8 cellular contexts compared by ENCODE assay signal in the genomic region with DNA sequence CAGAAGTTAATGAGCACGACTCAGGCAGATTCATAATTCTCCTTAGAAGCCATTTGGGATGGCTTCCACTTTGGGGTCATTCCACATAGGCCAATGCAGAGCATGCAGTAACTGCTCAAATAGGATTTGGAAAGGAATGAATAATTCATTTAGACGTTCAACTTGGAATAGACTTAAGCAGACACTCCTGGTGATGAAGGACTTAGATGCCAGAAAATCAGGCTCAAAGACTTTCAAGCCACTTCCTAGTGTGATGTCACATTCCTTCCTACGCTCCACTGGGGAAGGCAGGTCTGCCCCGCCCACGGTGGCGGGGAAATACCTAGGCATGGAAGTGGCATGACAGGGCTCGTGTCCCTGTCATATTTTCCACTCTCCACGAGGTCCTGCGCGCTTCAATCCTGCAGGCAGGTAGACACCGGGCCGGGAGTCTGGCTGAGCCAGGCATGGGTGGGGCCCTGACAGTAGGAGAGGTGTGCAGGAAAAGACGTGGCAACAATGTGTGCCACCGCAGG. TPM values are rescaled to one million over a fixed set of nuclear protein-coding genes. Genes with fewer than 3 reads are reported as not detected.
DNase-seq lines count a peak whose midpoint lies in the region; ATAC-seq and TF ChIP-seq lines count a peak whose summit lies in the region.

A gene (plus strand): TSS at position 348 of the 515 bp plus-strand sequence. CDS start 845 bp downstream, outside the sequence.

- TF ChIP-seq CTCF in CD8-positive, alpha-beta T cell (IDR thresholded peaks at IDR 0.05), result no peak
- no peak for TF ChIP-seq CTCF in right atrium auricular region (IDR thresholded peaks at IDR 0.05)

- intact Hi-C loops in CD8-positive, alpha-beta T cell (cut with DNase I, micrococcal nuclease), result loop anchor here (2.0 to 10.0 kb wide), 3 partner anchors 54 to 256 kb away; no protein-coding TSS in a partner anchor
- intact Hi-C loops in activated T-helper 1 cell treated with anti-CD3 and anti-CD28 coated beads, Interleukin-12 subunit alpha, Interleukin-12 subunit beta, Interleukin-2, Interleukin-4 antibody, amounts not matched to agents 30 ng/mL and 10 ng/mL and 1 ng/mL, durations not matched to agents 14 hours and 24 hours and 36 hours (cut with micrococcal nuclease), result loop anchor here (10.0 kb wide), 1 partner anchor 302 kb away; no protein-coding TSS in a partner anchor

- peak within 1 kb of the TSS; percentile 87 for H3K4me3 Mint-ChIP-seq in CD8-positive, alpha-beta T cell
- peak within 1 kb of the TSS; percentile 73 for H3K4me3 Mint-ChIP-seq in activated T-helper 1 cell treated with anti-CD3 and anti-CD28 coated beads, Interleukin-12 subunit alpha, Interleukin-12 subunit beta, Interleukin-2, Interleukin-4 antibody, amounts not matched to agents 30 ng/mL and 10 ng/mL and 1 ng/mL, durations not matched to agents 14 hours and 24 hours and 36 hours

- no peaks in the 10 kb centered on the region for H3K9me3 ChIP-seq in CD8-positive, alpha-beta T cell (ENCODE audit: low read length)
- H3K9me3 ChIP-seq in right atrium auricular region, result no peaks in the 10 kb centered on the region

- H3K9me3 Mint-ChIP-seq in CD8-positive, alpha-beta T cell, result no peaks in the 10 kb centered on the region
- H3K9me3 Mint-ChIP-seq in activated T-helper 1 cell treated with anti-CD3 and anti-CD28 coated beads, Interleukin-12 subunit alpha, Interleukin-12 subunit beta, Interleukin-2, Interleukin-4 antibody, amounts not matched to agents 30 ng/mL and 10 ng/mL and 1 ng/mL, durations not matched to agents 14 hours and 24 hours and 36 hours, result no peaks in the 10 kb centered on the region

- no peak for ATAC-seq in CD8-positive, alpha-beta T cell
- ATAC-seq in GM19023 (IDR thresholded peaks at IDR 0.05; ENCODE audit: unreplicated experiment), result no peak

- POLR2A ChIA-PET in CD8-positive, alpha-beta T cell (lab: Charles Lee), result no interaction called here

- no peak within 1 kb of the TSS for H3K27ac ChIP-seq in CD8-positive, alpha-beta T cell (ENCODE audit: low read depth, low read length)
- H3K27ac ChIP-seq in right atrium auricular region, result peak within 1 kb of the TSS; percentile 44 to 71

- no peaks in the 10 kb centered on the region for H3K27me3 ChIP-seq in CD8-positive, alpha-beta T cell (ENCODE audit: insufficient read depth, low read length)
- H3K27me3 ChIP-seq in right atrium auricular region, result no peaks in the 10 kb centered on the region

- DNase-seq in CD8-positive, alpha-beta T cell, result no peak
- no peak for DNase-seq in activated T-helper 1 cell treated with anti-CD3 and anti-CD28 coated beads, Interleukin-12 subunit alpha, Interleukin-12 subunit beta, Interleukin-2, Interleukin-4 antibody, amounts not matched to agents 30 ng/mL and 10 ng/mL and 1 ng/mL, durations not matched to agents 14 hours and 24 hours and 36 hours (ENCODE audit: low spot score)
- DNase-seq in right atrium auricular region (ENCODE audit: low spot score) (no peak), renal cortical epithelial cell (ENCODE audit: low read depth) (peak; percentile 63), GM03348 (ENCODE audit: low spot score) (no peak), pons (ENCODE audit: low spot score) (no peak), MV-4-11 (lab: John Stamatoyannopoulos, UW) (no peak)

- H3K36me3 Mint-ChIP-seq in CD8-positive, alpha-beta T cell, result no peaks in the 10 kb centered on the region
- H3K36me3 Mint-ChIP-seq in activated T-helper 1 cell treated with anti-CD3 and anti-CD28 coated beads, Interleukin-12 subunit alpha, Interleukin-12 subunit beta, Interleukin-2, Interleukin-4 antibody, amounts not matched to agents 30 ng/mL and 10 ng/mL and 1 ng/mL, durations not matched to agents 14 hours and 24 hours and 36 hours (ENCODE audit: low read depth), result no peaks in the 10 kb centered on the region

- CTCF ChIA-PET in CD8-positive, alpha-beta T cell (lab: Charles Lee), result interaction anchor here (1.0 to 1.8 kb wide), 2 partner anchors 53 to 137 kb away, joined by 3 to 18 read pairs; no protein-coding TSS in a partner anchor

- H3K4me1 Mint-ChIP-seq in CD8-positive, alpha-beta T cell (ENCODE audit: low read depth), result peaks cover 7% of the 10 kb centered on the region
- H3K4me1 Mint-ChIP-seq in activated T-helper 1 cell treated with anti-CD3 and anti-CD28 coated beads, Interleukin-12 subunit alpha, Interleukin-12 subunit beta, Interleukin-2, Interleukin-4 antibody, amounts not matched to agents 30 ng/mL and 10 ng/mL and 1 ng/mL, durations not matched to agents 14 hours and 24 hours and 36 hours (ENCODE audit: low read depth), result peaks cover 17% of the 10 kb centered on the region

- H3K4me3 ChIP-seq in CD8-positive, alpha-beta T cell (ENCODE audit: low read depth, low read length), result peak within 1 kb of the TSS; percentile 20
- peak within 1 kb of the TSS; percentile 37 to 62 for H3K4me3 ChIP-seq in right atrium auricular region

- H3K4me1 ChIP-seq in CD8-positive, alpha-beta T cell (ENCODE audit: insufficient read depth, low read length), result no peaks in the 10 kb centered on the region
- peaks cover 0 to 9% of the 10 kb centered on the region in 2 donors for H3K4me1 ChIP-seq in right atrium auricular region

- peaks cover 22% of the 10 kb centered on the region for H3K27me3 Mint-ChIP-seq in CD8-positive, alpha-beta T cell (ENCODE audit: low read depth)
- H3K27me3 Mint-ChIP-seq in activated T-helper 1 cell treated with anti-CD3 and anti-CD28 coated beads, Interleukin-12 subunit alpha, Interleukin-12 subunit beta, Interleukin-2, Interleukin-4 antibody, amounts not matched to agents 30 ng/mL and 10 ng/mL and 1 ng/mL, durations not matched to agents 14 hours and 24 hours and 36 hours (ENCODE audit: insufficient read depth), result peaks cover 26% of the 10 kb centered on the region

- H3K36me3 ChIP-seq in CD8-positive, alpha-beta T cell (ENCODE audit: insufficient read depth, low read length), result no peaks in the 10 kb centered on the region
- no peaks in the 10 kb centered on the region for H3K36me3 ChIP-seq in right atrium auricular region

- H3K27ac Mint-ChIP-seq in CD8-positive, alpha-beta T cell, result no peak within 1 kb of the TSS
- peak within 1 kb of the TSS; percentile 63 for H3K27ac Mint-ChIP-seq in activated T-helper 1 cell treated with anti-CD3 and anti-CD28 coated beads, Interleukin-12 subunit alpha, Interleukin-12 subunit beta, Interleukin-2, Interleukin-4 antibody, amounts not matched to agents 30 ng/mL and 10 ng/mL and 1 ng/mL, durations not matched to agents 14 hours and 24 hours and 36 hours

RNA-seq across cellular contexts. Expression of the gene that starts here (rescaled TPM):
- not detected for total RNA-seq in CD8-positive, alpha-beta T cell
- 0.16 TPM in 1 of 2 replicates, not detected in the other for total RNA-seq in activated T-helper 1 cell treated with anti-CD3 and anti-CD28 coated beads, Interleukin-12 subunit alpha, Interleukin-12 subunit beta, Interleukin-2, Interleukin-4 antibody, amounts not matched to agents 30 ng/mL and 10 ng/mL and 1 ng/mL, durations not matched to agents 14 hours and 24 hours and 36 hours
- total RNA-seq in right atrium auricular region (under 1 TPM in 1 of 2 donors, not detected in 1; 0.55 TPM), renal cortical epithelial cell (3.3 and 4.6 TPM in 2 replicates)
